ENCODE assay signal across 8 cellular contexts in genomic region chr5:141507387-141508091, GRCh38. TPM values are rescaled to one million over a fixed set of nuclear protein-coding genes. Genes with fewer than 3 reads are reported as not detected.
DNase-seq lines count a peak whose midpoint lies in the region; ATAC-seq lines count a peak whose summit lies in the region.

No MANE protein-coding gene starts in this region.

- POLR2A ChIA-PET in activated CD8-positive, alpha-beta T cell treated with anti-CD3 and anti-CD28 coated beads, Interleukin-2, amount 10 ng/mL, durations not matched to agents 7 days and 5 days (lab: Charles Lee): interaction anchor here (0.8 kb wide), 1 partner anchor 187 kb away, joined by 3 read pairs; the partner anchor contains the start of gene TAF7

- DNase-seq in amniotic stem cell (lab: John Stamatoyannopoulos, UW): peak; percentile 36
- DNase-seq in activated T-helper 2 cell treated with anti-CD3 and anti-CD28 coated beads, Interferon-gamma antibody, Interleukin-2, Interleukin-4, amounts not matched to agents 10 μg/mL and 5 μg/mL and 100 μg/mL, durations not matched to agents 14 hours and 24 hours and 36 hours (ENCODE audit: low spot score): no peak
- DNase-seq in activated CD8-positive, alpha-beta T cell treated with anti-CD3 and anti-CD28 coated beads, Interleukin-2, amount 10 ng/mL, durations not matched to agents 7 days and 5 days: no peak
- DNase-seq in T-helper 2 cell treated with Interferon-gamma antibody and Interleukin-4, amounts not matched to agents 5 μg/mL and 100 μg/mL, for 36 hours (ENCODE audit: low spot score): no peak

- no peaks in the 10 kb centered on the region for H3K9me3 Mint-ChIP-seq in activated T-helper 2 cell treated with anti-CD3 and anti-CD28 coated beads, Interferon-gamma antibody, Interleukin-2, Interleukin-4, amounts not matched to agents 10 μg/mL and 5 μg/mL and 100 μg/mL, durations not matched to agents 14 hours and 24 hours and 36 hours
- no peaks in the 10 kb centered on the region for H3K9me3 Mint-ChIP-seq in activated CD8-positive, alpha-beta T cell treated with anti-CD3 and anti-CD28 coated beads, Interleukin-2, amount 10 ng/mL, durations not matched to agents 7 days and 5 days (ENCODE audit: insufficient read depth)
- H3K9me3 Mint-ChIP-seq in T-helper 2 cell treated with Interferon-gamma antibody and Interleukin-4, amounts not matched to agents 5 μg/mL and 100 μg/mL, for 36 hours: no peaks in the 10 kb centered on the region

- no peak overlapping the region for H3K4me3 ChIP-seq in mesodermal cell (ENCODE audit: extremely low read depth, insufficient read depth, low read length, poor library complexity, severe bottlenecking)

- no peak overlapping the region for H3K27ac Mint-ChIP-seq in activated T-helper 2 cell treated with anti-CD3 and anti-CD28 coated beads, Interferon-gamma antibody, Interleukin-2, Interleukin-4, amounts not matched to agents 10 μg/mL and 5 μg/mL and 100 μg/mL, durations not matched to agents 14 hours and 24 hours and 36 hours
- no peak overlapping the region for H3K27ac Mint-ChIP-seq in activated CD8-positive, alpha-beta T cell treated with anti-CD3 and anti-CD28 coated beads, Interleukin-2, amount 10 ng/mL, durations not matched to agents 7 days and 5 days
- no peak overlapping the region for H3K27ac Mint-ChIP-seq in T-helper 2 cell treated with Interferon-gamma antibody and Interleukin-4, amounts not matched to agents 5 μg/mL and 100 μg/mL, for 36 hours

- no peaks in the 10 kb centered on the region for H3K36me3 Mint-ChIP-seq in activated T-helper 2 cell treated with anti-CD3 and anti-CD28 coated beads, Interferon-gamma antibody, Interleukin-2, Interleukin-4, amounts not matched to agents 10 μg/mL and 5 μg/mL and 100 μg/mL, durations not matched to agents 14 hours and 24 hours and 36 hours (ENCODE audit: low read depth)
- H3K36me3 Mint-ChIP-seq in activated CD8-positive, alpha-beta T cell treated with anti-CD3 and anti-CD28 coated beads, Interleukin-2, amount 10 ng/mL, durations not matched to agents 7 days and 5 days (ENCODE audit: low read depth): no peaks in the 10 kb centered on the region
- no peaks in the 10 kb centered on the region for H3K36me3 Mint-ChIP-seq in T-helper 2 cell treated with Interferon-gamma antibody and Interleukin-4, amounts not matched to agents 5 μg/mL and 100 μg/mL, for 36 hours (ENCODE audit: low read depth)

- ATAC-seq in GM18909 (IDR thresholded peaks at IDR 0.05; ENCODE audit: poor library complexity, unreplicated experiment) (peak; percentile 45), HG03064 (IDR thresholded peaks at IDR 0.05; ENCODE audit: low read depth, unreplicated experiment) (peak; percentile 39), GM18520 (IDR thresholded peaks at IDR 0.05; ENCODE audit: unreplicated experiment) (no peak)
- ATAC-seq in activated CD8-positive, alpha-beta T cell treated with anti-CD3 and anti-CD28 coated beads, Interleukin-2, amount 10 ng/mL, durations not matched to agents 7 days and 5 days: no peak

- peaks cover 47% of the 10 kb centered on the region for H3K4me1 ChIP-seq in mesodermal cell (ENCODE audit: control insufficient read depth, insufficient read depth, low read length, poor library complexity, severe bottlenecking)

- H3K9me3 ChIP-seq in mesodermal cell (ENCODE audit: control insufficient read depth, low read length): no peaks in the 10 kb centered on the region

- H3K4me1 Mint-ChIP-seq in activated T-helper 2 cell treated with anti-CD3 and anti-CD28 coated beads, Interferon-gamma antibody, Interleukin-2, Interleukin-4, amounts not matched to agents 10 μg/mL and 5 μg/mL and 100 μg/mL, durations not matched to agents 14 hours and 24 hours and 36 hours (ENCODE audit: low read depth): peaks cover 9% of the 10 kb centered on the region
- H3K4me1 Mint-ChIP-seq in activated CD8-positive, alpha-beta T cell treated with anti-CD3 and anti-CD28 coated beads, Interleukin-2, amount 10 ng/mL, durations not matched to agents 7 days and 5 days (ENCODE audit: low read depth): peaks cover 8% of the 10 kb centered on the region
- peaks cover 6% of the 10 kb centered on the region for H3K4me1 Mint-ChIP-seq in T-helper 2 cell treated with Interferon-gamma antibody and Interleukin-4, amounts not matched to agents 5 μg/mL and 100 μg/mL, for 36 hours (ENCODE audit: low read depth)

- H3K4me3 Mint-ChIP-seq in activated T-helper 2 cell treated with anti-CD3 and anti-CD28 coated beads, Interferon-gamma antibody, Interleukin-2, Interleukin-4, amounts not matched to agents 10 μg/mL and 5 μg/mL and 100 μg/mL, durations not matched to agents 14 hours and 24 hours and 36 hours (ENCODE audit: low read depth): no peak overlapping the region
- H3K4me3 Mint-ChIP-seq in activated CD8-positive, alpha-beta T cell treated with anti-CD3 and anti-CD28 coated beads, Interleukin-2, amount 10 ng/mL, durations not matched to agents 7 days and 5 days: no peak overlapping the region
- H3K4me3 Mint-ChIP-seq in T-helper 2 cell treated with Interferon-gamma antibody and Interleukin-4, amounts not matched to agents 5 μg/mL and 100 μg/mL, for 36 hours: no peak overlapping the region

- peaks cover 71% of the 10 kb centered on the region for H3K36me3 ChIP-seq in mesodermal cell (ENCODE audit: control insufficient read depth, insufficient read depth, low read length)

- intact Hi-C loops in activated T-helper 2 cell treated with anti-CD3 and anti-CD28 coated beads, Interferon-gamma antibody, Interleukin-2, Interleukin-4, amounts not matched to agents 10 μg/mL and 5 μg/mL and 100 μg/mL, durations not matched to agents 14 hours and 24 hours and 36 hours (cut with micrococcal nuclease): no loop called here

- 41 to 58% methylated on average over 4 to 6 of the region's 11 CpGs for WGBS in mesodermal cell (ENCODE audit: insufficient coverage in 2 of 2), 2 experiments

- H3K27me3 Mint-ChIP-seq in activated T-helper 2 cell treated with anti-CD3 and anti-CD28 coated beads, Interferon-gamma antibody, Interleukin-2, Interleukin-4, amounts not matched to agents 10 μg/mL and 5 μg/mL and 100 μg/mL, durations not matched to agents 14 hours and 24 hours and 36 hours (ENCODE audit: low read depth): no peaks in the 10 kb centered on the region
- H3K27me3 Mint-ChIP-seq in activated CD8-positive, alpha-beta T cell treated with anti-CD3 and anti-CD28 coated beads, Interleukin-2, amount 10 ng/mL, durations not matched to agents 7 days and 5 days (ENCODE audit: low read depth): no peaks in the 10 kb centered on the region
- H3K27me3 Mint-ChIP-seq in T-helper 2 cell treated with Interferon-gamma antibody and Interleukin-4, amounts not matched to agents 5 μg/mL and 100 μg/mL, for 36 hours (ENCODE audit: low read depth): no peaks in the 10 kb centered on the region

- peak overlapping the region; percentile 95 for H3K27ac ChIP-seq in mesodermal cell (ENCODE audit: low read depth, low read length, severe bottlenecking)

- CTCF ChIA-PET in activated CD8-positive, alpha-beta T cell treated with anti-CD3 and anti-CD28 coated beads, Interleukin-2, amount 10 ng/mL, durations not matched to agents 7 days and 5 days (lab: Charles Lee): interaction anchor here (0.8 to 1.9 kb wide), 10 partner anchors 11 to 177 kb away, joined by 3 to 9 read pairs (median 3); partner anchors contain the start of genes PCDHGB2 and PCDHGC4

RNA-seq across cellular contexts. Expression of gene PCDHGC5, which starts 18.7 kb away (rescaled TPM):
- 5.4 TPM for polyA plus RNA-seq in mesodermal cell (2013, experiment 1 of 2)
- polyA plus RNA-seq in mesodermal cell (2013, experiment 2 of 2): 5.2 TPM
- total RNA-seq in activated T-helper 2 cell treated with anti-CD3 and anti-CD28 coated beads, Interferon-gamma antibody, Interleukin-2, Interleukin-4, amounts not matched to agents 10 μg/mL and 5 μg/mL and 100 μg/mL, durations not matched to agents 14 hours and 24 hours and 36 hours: not detected in 2 replicates
- total RNA-seq in activated CD8-positive, alpha-beta T cell treated with anti-CD3 and anti-CD28 coated beads, Interleukin-2, amount 10 ng/mL, durations not matched to agents 7 days and 5 days: not detected

RNA-seq across cellular contexts. Expression of gene PCDHGC4, which starts 22.7 kb away (rescaled TPM):
- 23.1 TPM for polyA plus RNA-seq in mesodermal cell (2013, experiment 1 of 2)
- 20.8 TPM for polyA plus RNA-seq in mesodermal cell (2013, experiment 2 of 2)
- total RNA-seq in activated T-helper 2 cell treated with anti-CD3 and anti-CD28 coated beads, Interferon-gamma antibody, Interleukin-2, Interleukin-4, amounts not matched to agents 10 μg/mL and 5 μg/mL and 100 μg/mL, durations not matched to agents 14 hours and 24 hours and 36 hours: not detected in 2 replicates
- not detected for total RNA-seq in activated CD8-positive, alpha-beta T cell treated with anti-CD3 and anti-CD28 coated beads, Interleukin-2, amount 10 ng/mL, durations not matched to agents 7 days and 5 days

RNA-seq across cellular contexts. Expression of gene PCDHGC3, which starts 31.8 kb away (rescaled TPM):
- polyA plus RNA-seq in mesodermal cell (2013, experiment 1 of 2): 115 TPM
- 92.6 TPM for polyA plus RNA-seq in mesodermal cell (2013, experiment 2 of 2)
- total RNA-seq in activated T-helper 2 cell treated with anti-CD3 and anti-CD28 coated beads, Interferon-gamma antibody, Interleukin-2, Interleukin-4, amounts not matched to agents 10 μg/mL and 5 μg/mL and 100 μg/mL, durations not matched to agents 14 hours and 24 hours and 36 hours: 0.21 and 0.23 TPM in 2 replicates
- not detected for total RNA-seq in activated CD8-positive, alpha-beta T cell treated with anti-CD3 and anti-CD28 coated beads, Interleukin-2, amount 10 ng/mL, durations not matched to agents 7 days and 5 days

Comparison
In these comparisons a context has a peak if more than half of its experiments do, and no peak if none do; other contexts are left out.
1. ATAC-seq: peak in GM18909 (single experiment) and HG03064 (single experiment); none in activated CD8-positive, alpha-beta T cell treated with anti-CD3 and anti-CD28 coated beads, Interleukin-2, amount 10 ng/mL, durations not matched to agents 7 days and 5 days (single experiment) and GM18520 (single experiment).